1 cellular context compared by ENCODE assay signal in genomic region chr2:69779258-69779989, GRCh38.
TF ChIP-seq lines count a peak whose summit lies in the region.

No MANE protein-coding gene starts in this region.

TF ChIP-seq in IMR-90, 13 proteins besides CTCF, POLR2A, EP300 and RAD21:
- TF ChIP-seq BHLHE40 (IDR thresholded peaks at IDR 0.05; ENCODE audit: low read depth, low read length) (no peak), MXI1 (IDR thresholded peaks at IDR 0.05; ENCODE audit: borderline replicate concordance, low read depth, low read length) (no peak), RFX5 (IDR thresholded peaks at IDR 0.05; ENCODE audit: low read depth, low read length) (no peak), MAZ (IDR thresholded peaks at IDR 0.05; ENCODE audit: borderline replicate concordance, low read depth, low read length) (no peak), CHD1 (IDR thresholded peaks at IDR 0.05; ENCODE audit: low read depth, low read length) (no peak), MAFK (IDR thresholded peaks at IDR 0.05; ENCODE audit: low read depth, low read length) (no peak), RCOR1 (IDR thresholded peaks at IDR 0.05; ENCODE audit: insufficient replicate concordance, low read length) (no peak), SMC3 (IDR thresholded peaks at IDR 0.05; ENCODE audit: low read depth, low read length) (no peak), ELK1 (IDR thresholded peaks at IDR 0.05; ENCODE audit: borderline replicate concordance, low read depth, low read length) (no peak), USF2 (IDR thresholded peaks at IDR 0.05; ENCODE audit: low read depth, low read length) (no peak), FOS (IDR thresholded peaks at IDR 0.05; ENCODE audit: low read depth, low read length) (no peak)
